ENCODE assay signal across 28 cellular contexts in genomic region chr2:226223704-226224103, GRCh38.
"Had no signal": no experiment of that assay in that cellular context is flagged by ENCODE, and none has a peak within 500 bp of the region (broad histone marks: within the 10 kb centered on the region; RNA-seq: fewer than 3 reads in every experiment).

No MANE protein-coding gene starts in this region.

- H3K4me1 ChIP-seq: ascending aorta, breast epithelium, colonic mucosa, foreskin keratinocyte, gastrocnemius medialis, heart left ventricle had no signal

- H3K4me3 Mint-ChIP-seq: activated CD4-positive, alpha-beta memory T cell treated with anti-CD3 and anti-CD28 coated beads, Interleukin-2, amount 10 ng/mL, durations not matched to agents 7 days and 5 days; activated CD4-positive, alpha-beta T cell treated with anti-CD3 and anti-CD28 coated beads for 36 hours; activated CD4-positive, alpha-beta T cell treated with anti-CD3 and anti-CD28 coated beads, Interleukin-2, amount 10 ng/mL, durations not matched to agents 24 days and 14 days; activated naive CD4-positive, alpha-beta T cell treated with anti-CD3 and anti-CD28 coated beads, Interleukin-2, amount 10 ng/mL, durations not matched to agents 7 days and 5 days; activated naive CD8-positive, alpha-beta T cell treated with anti-CD3 and anti-CD28 coated beads, Interleukin-2, amount 10 ng/mL, durations not matched to agents 7 days and 5 days; activated T-cell treated with anti-CD3 and anti-CD28 coated beads, Interleukin-2, amount 50 U/mL, for 24 hours; activated T-cell treated with anti-CD3 and anti-CD28 coated beads, Interleukin-2, amount 50 U/mL, for 72 hours; brain had no signal

- H3K4me3 ChIP-seq: ascending aorta, breast epithelium, cardiac muscle cell, colonic mucosa, gastrocnemius medialis, heart left ventricle had no signal

- H3K27me3 Mint-ChIP-seq: activated naive CD4-positive, alpha-beta T cell treated with anti-CD3 and anti-CD28 coated beads, Interleukin-2, amount 10 ng/mL, durations not matched to agents 7 days and 5 days had no signal

- H3K9me3 Mint-ChIP-seq: activated CD4-positive, alpha-beta memory T cell treated with anti-CD3 and anti-CD28 coated beads, Interleukin-2, amount 10 ng/mL, durations not matched to agents 7 days and 5 days; activated CD4-positive, alpha-beta T cell treated with anti-CD3 and anti-CD28 coated beads, Interleukin-2, amount 10 ng/mL, durations not matched to agents 24 days and 14 days; activated naive CD4-positive, alpha-beta T cell treated with anti-CD3 and anti-CD28 coated beads, Interleukin-2, amount 10 ng/mL, durations not matched to agents 7 days and 5 days; activated naive CD8-positive, alpha-beta T cell treated with anti-CD3 and anti-CD28 coated beads, Interleukin-2, amount 10 ng/mL, durations not matched to agents 7 days and 5 days; activated T-cell treated with anti-CD3 and anti-CD28 coated beads, Interleukin-2, amount 50 U/mL, for 24 hours; activated T-cell treated with anti-CD3 and anti-CD28 coated beads, Interleukin-2, amount 50 U/mL, for 72 hours; brain had no signal

- H3K4me1 Mint-ChIP-seq: activated CD4-positive, alpha-beta memory T cell treated with anti-CD3 and anti-CD28 coated beads, Interleukin-2, amount 10 ng/mL, durations not matched to agents 7 days and 5 days; activated CD4-positive, alpha-beta T cell treated with anti-CD3 and anti-CD28 coated beads for 36 hours; activated CD4-positive, alpha-beta T cell treated with anti-CD3 and anti-CD28 coated beads, Interleukin-2, amount 10 ng/mL, durations not matched to agents 24 days and 14 days; activated naive CD4-positive, alpha-beta T cell treated with anti-CD3 and anti-CD28 coated beads, Interleukin-2, amount 10 ng/mL, durations not matched to agents 7 days and 5 days; activated naive CD8-positive, alpha-beta T cell treated with anti-CD3 and anti-CD28 coated beads, Interleukin-2, amount 10 ng/mL, durations not matched to agents 7 days and 5 days; brain had no signal

- H3K9me3 ChIP-seq: ascending aorta, breast epithelium, colonic mucosa, gastrocnemius medialis, heart left ventricle had no signal

- H3K27me3 ChIP-seq: ascending aorta, breast epithelium, cardiac muscle cell, colonic mucosa, foreskin keratinocyte, gastrocnemius medialis, heart left ventricle had no signal

- H3K36me3 ChIP-seq: ascending aorta, breast epithelium, cardiac muscle cell, colonic mucosa, gastrocnemius medialis, heart left ventricle had no signal

- H3K27ac ChIP-seq: ascending aorta, breast epithelium, cardiac muscle cell, colonic mucosa, foreskin keratinocyte, gastrocnemius medialis, heart left ventricle had no signal

- ATAC-seq: activated CD4-positive, alpha-beta T cell treated with anti-CD3 and anti-CD28 coated beads for 36 hours; activated naive CD4-positive, alpha-beta T cell treated with anti-CD3 and anti-CD28 coated beads, Interleukin-2, amount 50 U/mL, for 72 hours; activated T-cell treated with anti-CD3 and anti-CD28 coated beads, Interleukin-2, amount 50 U/mL, for 72 hours; esophagus mucosa; foreskin keratinocyte; gastrocnemius medialis; heart left ventricle had no signal

- DNase-seq: activated CD4-positive, alpha-beta memory T cell treated with anti-CD3 and anti-CD28 coated beads, Interleukin-2, amount 10 ng/mL, durations not matched to agents 7 days and 5 days; activated CD4-positive, alpha-beta T cell treated with anti-CD3 and anti-CD28 coated beads for 36 hours; activated CD4-positive, alpha-beta T cell treated with anti-CD3 and anti-CD28 coated beads, Interleukin-2, amount 10 ng/mL, durations not matched to agents 24 days and 14 days; activated CD4-positive, CD25-positive, alpha-beta regulatory T cell; activated CD4-positive, CD25-positive, alpha-beta regulatory T cell treated with anti-CD3 and anti-CD28 coated beads, Interleukin-2, amount 50 U/mL, for 72 hours; activated CD8-positive, alpha-beta memory T cell treated with anti-CD3 and anti-CD28 coated beads, Interleukin-2, amount 50 U/mL, for 48 hours; activated gamma-delta T cell; activated naive CD4-positive, alpha-beta T cell; activated naive CD4-positive, alpha-beta T cell treated with anti-CD3 and anti-CD28 coated beads, Interleukin-2, amount 10 ng/mL, durations not matched to agents 7 days and 5 days; activated naive CD8-positive, alpha-beta T cell treated with anti-CD3 and anti-CD28 coated beads, Interleukin-2, amount 10 ng/mL, durations not matched to agents 7 days and 5 days; activated T-cell treated with anti-CD3 and anti-CD28 coated beads for 4 hours; activated T-cell treated with anti-CD3 and anti-CD28 coated beads, Interleukin-2, amount 50 U/mL, for 24 hours; activated T-cell treated with anti-CD3 and anti-CD28 coated beads, Interleukin-2, amount 50 U/mL, for 72 hours; central memory CD4-positive, alpha-beta T cell; cerebellar nuclear complex; colonic mucosa; effector CD8-positive, alpha-beta T cell; foreskin keratinocyte; gastrocnemius medialis; glutamatergic neuron; heart left ventricle; T-helper 2 cell had no signal

- H3K27ac Mint-ChIP-seq: activated CD4-positive, alpha-beta memory T cell treated with anti-CD3 and anti-CD28 coated beads, Interleukin-2, amount 10 ng/mL, durations not matched to agents 7 days and 5 days; activated CD4-positive, alpha-beta T cell treated with anti-CD3 and anti-CD28 coated beads for 36 hours; activated CD4-positive, alpha-beta T cell treated with anti-CD3 and anti-CD28 coated beads, Interleukin-2, amount 10 ng/mL, durations not matched to agents 24 days and 14 days; activated naive CD4-positive, alpha-beta T cell treated with anti-CD3 and anti-CD28 coated beads, Interleukin-2, amount 10 ng/mL, durations not matched to agents 7 days and 5 days; activated naive CD4-positive, alpha-beta T cell treated with anti-CD3 and anti-CD28 coated beads, Interleukin-2, amount 50 U/mL, for 72 hours; activated naive CD8-positive, alpha-beta T cell treated with anti-CD3 and anti-CD28 coated beads, Interleukin-2, amount 10 ng/mL, durations not matched to agents 7 days and 5 days; activated T-cell treated with anti-CD3 and anti-CD28 coated beads, Interleukin-2, amount 50 U/mL, for 24 hours; activated T-cell treated with anti-CD3 and anti-CD28 coated beads, Interleukin-2, amount 50 U/mL, for 72 hours; brain had no signal

- H3K36me3 Mint-ChIP-seq: activated naive CD4-positive, alpha-beta T cell treated with anti-CD3 and anti-CD28 coated beads, Interleukin-2, amount 10 ng/mL, durations not matched to agents 7 days and 5 days; activated naive CD4-positive, alpha-beta T cell treated with anti-CD3 and anti-CD28 coated beads, Interleukin-2, amount 50 U/mL, for 72 hours; activated naive CD8-positive, alpha-beta T cell treated with anti-CD3 and anti-CD28 coated beads, Interleukin-2, amount 10 ng/mL, durations not matched to agents 7 days and 5 days; brain had no signal
